In the genomic region with DNA sequence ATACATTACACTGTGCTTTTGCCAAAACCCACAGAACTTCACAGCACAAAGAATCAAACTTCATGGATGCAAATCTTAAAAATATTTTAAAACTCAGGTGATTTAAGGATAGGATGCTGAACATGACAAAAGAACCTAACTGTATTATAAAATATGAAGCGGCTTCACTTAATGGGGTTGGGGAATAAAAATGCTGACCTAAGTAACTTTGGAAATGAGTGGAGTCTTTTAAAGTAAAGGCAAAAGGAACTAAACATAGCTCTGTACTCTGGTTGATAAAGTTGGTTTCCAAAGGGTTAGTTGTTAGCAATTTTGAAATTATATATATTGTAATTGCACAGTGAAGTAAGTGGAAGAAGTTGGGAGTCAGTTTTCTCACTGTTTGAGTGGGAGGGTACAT, we compare ENCODE assay signal across 7 cellular contexts.
"Had no signal": no experiment of that assay in that cellular context is flagged by ENCODE, and none has a peak within 500 bp of the region (broad histone marks: within the 10 kb centered on the region; RNA-seq: fewer than 3 reads in every experiment).

No MANE protein-coding gene starts in this region.

- H3K9ac ChIP-seq: GM23248 had no signal

- DNase-seq: GM23248, GOT3, H9, HCEC 1CT, KG1 had no signal

- FAIRE-seq: H54 had no signal

- H3K27ac ChIP-seq: GM23248, HL-60 had no signal

- H3K4me3 ChIP-seq: GM23248 had no signal

- H2AFZ ChIP-seq: GM23248 had no signal
